In genomic region chr5:154939387-154939786, GRCh38 we compare ENCODE assay signal across 8 cellular contexts. TPM values are rescaled to one million over a fixed set of nuclear protein-coding genes. Genes with fewer than 3 reads are reported as not detected.
DNase-seq lines count a peak whose midpoint lies in the region; ATAC-seq and TF ChIP-seq lines count a peak whose summit lies in the region.
"Not testable (repeated sequence)": the region's sequence is repeated elsewhere in the genome, so short reads cannot be mapped to it uniquely, and the experiment has no call there.

No MANE protein-coding gene starts in this region.

- POLR2A ChIA-PET in activated naive CD8-positive, alpha-beta T cell treated with anti-CD3 and anti-CD28 coated beads, Interleukin-2, amount 10 ng/mL, durations not matched to agents 7 days and 5 days (lab: Charles Lee) = interaction anchor here (0.6 kb wide), 1 partner anchor 64 kb away, joined by 3 read pairs; no protein-coding TSS in a partner anchor
- POLR2A ChIA-PET in naive thymus-derived CD4-positive, alpha-beta T cell (lab: Charles Lee) = not testable (repeated sequence)

- H3K79me2 ChIP-seq in GM23338 (replicated peaks; ENCODE audit: insufficient read depth) = peaks cover 57% of the 10 kb centered on the region
- peaks cover 33% of the 10 kb centered on the region for H3K79me2 ChIP-seq in smooth muscle cell (ENCODE audit: low read depth)

- not testable (repeated sequence) for H3K9me2 ChIP-seq in GM23338 (ENCODE audit: insufficient read depth)

- H3K27me3 ChIP-seq in BLaER1; GM23338 (ENCODE audit: insufficient read depth); naive thymus-derived CD4-positive, alpha-beta T cell (ENCODE audit: control insufficient read depth in 2 of 2, insufficient read depth in 2 of 2, low read length in 2 of 2); smooth muscle cell (ENCODE audit: low read depth): not testable (repeated sequence)

- H3K27me3 Mint-ChIP-seq in GM23338 (ENCODE audit: insufficient read depth, low read depth, poor library complexity); T-helper 1 cell treated with Interleukin-12 subunit alpha and Interleukin-12 subunit beta and Interleukin-4 antibody, amounts not matched to agents 30 μg/mL and 1 μg/mL, for 36 hours (ENCODE audit: low read depth); activated T-cell treated with anti-CD3 and anti-CD28 coated beads, Interleukin-2, amount 50 U/mL, for 24 hours; activated naive CD8-positive, alpha-beta T cell treated with anti-CD3 and anti-CD28 coated beads, Interleukin-2, amount 10 ng/mL, durations not matched to agents 7 days and 5 days; endothelial cell (ENCODE audit: unreplicated experiment); naive thymus-derived CD4-positive, alpha-beta T cell: not testable (repeated sequence)

- not testable (repeated sequence) for ATAC-seq in GM23338; activated naive CD8-positive, alpha-beta T cell treated with anti-CD3 and anti-CD28 coated beads, Interleukin-2, amount 10 ng/mL, durations not matched to agents 7 days and 5 days (ENCODE audit: low read depth); naive thymus-derived CD4-positive, alpha-beta T cell

- peak overlapping the region; percentile 77 for H2AFZ ChIP-seq in GM23338
- H2AFZ ChIP-seq in smooth muscle cell (ENCODE audit: low read depth) = peak overlapping the region; percentile 40

- H3K4me3 Mint-ChIP-seq in GM23338 = peak overlapping the region; percentile 4; the same call in 1 of the 3 replicates
- peak overlapping the region; percentile 95 for H3K4me3 Mint-ChIP-seq in T-helper 1 cell treated with Interleukin-12 subunit alpha and Interleukin-12 subunit beta and Interleukin-4 antibody, amounts not matched to agents 30 μg/mL and 1 μg/mL, for 36 hours
- H3K4me3 Mint-ChIP-seq in activated T-cell treated with anti-CD3 and anti-CD28 coated beads, Interleukin-2, amount 50 U/mL, for 24 hours = peak overlapping the region; percentile 18
- H3K4me3 Mint-ChIP-seq in activated naive CD8-positive, alpha-beta T cell treated with anti-CD3 and anti-CD28 coated beads, Interleukin-2, amount 10 ng/mL, durations not matched to agents 7 days and 5 days; endothelial cell (ENCODE audit: unreplicated experiment): not testable (repeated sequence)
- peak overlapping the region; percentile 38 to 100 (median 87) for H3K4me3 Mint-ChIP-seq in naive thymus-derived CD4-positive, alpha-beta T cell

- H3K4me1 ChIP-seq in BLaER1 = peaks cover 55% of the 10 kb centered on the region
- H3K4me1 ChIP-seq in GM23338 (ENCODE audit: insufficient read depth) = peaks cover 16% of the 10 kb centered on the region
- peaks cover 21 to 22% of the 10 kb centered on the region in 2 donors for H3K4me1 ChIP-seq in naive thymus-derived CD4-positive, alpha-beta T cell (ENCODE audit: control insufficient read depth in 2 of 2, insufficient read depth in 2 of 2, low read length in 2 of 2)
- peaks cover 21% of the 10 kb centered on the region for H3K4me1 ChIP-seq in smooth muscle cell (ENCODE audit: low read depth)

- H3K4me3 ChIP-seq in BLaER1; GM23338; naive thymus-derived CD4-positive, alpha-beta T cell (ENCODE audit: low read length); smooth muscle cell: not testable (repeated sequence)

- peak overlapping the region; percentile 81; the same call in 1 of the 2 replicates for H3K4me2 ChIP-seq in BLaER1
- H3K4me2 ChIP-seq in GM23338, smooth muscle cell: not testable (repeated sequence)

- H3K27ac ChIP-seq in BLaER1; GM23338 (ENCODE audit: low read depth); naive thymus-derived CD4-positive, alpha-beta T cell (ENCODE audit: low read depth, low read length); smooth muscle cell (ENCODE audit: low read depth): not testable (repeated sequence)

- H3K36me3 Mint-ChIP-seq in GM23338 (ENCODE audit: low read depth) = peaks cover 12% of the 10 kb centered on the region
- peaks cover 13% of the 10 kb centered on the region for H3K36me3 Mint-ChIP-seq in T-helper 1 cell treated with Interleukin-12 subunit alpha and Interleukin-12 subunit beta and Interleukin-4 antibody, amounts not matched to agents 30 μg/mL and 1 μg/mL, for 36 hours (ENCODE audit: low read depth)
- peaks cover 52% of the 10 kb centered on the region for H3K36me3 Mint-ChIP-seq in activated T-cell treated with anti-CD3 and anti-CD28 coated beads, Interleukin-2, amount 50 U/mL, for 24 hours (ENCODE audit: low read depth)
- not testable (repeated sequence) for H3K36me3 Mint-ChIP-seq in activated naive CD8-positive, alpha-beta T cell treated with anti-CD3 and anti-CD28 coated beads, Interleukin-2, amount 10 ng/mL, durations not matched to agents 7 days and 5 days; endothelial cell (ENCODE audit: low read depth, unreplicated experiment)
- H3K36me3 Mint-ChIP-seq in naive thymus-derived CD4-positive, alpha-beta T cell = peaks cover 0 to 15% (median 11%) of the 10 kb centered on the region in 5 donors

- H3F3A ChIP-seq in GM23338 (replicated peaks; ENCODE audit: low read depth); smooth muscle cell (ENCODE audit: low read depth): not testable (repeated sequence)

- WGBS in smooth muscle cell (ENCODE audit: low lambda C conversion rate) = 92% methylated on average over 5 of the region's 5 CpGs

- H4K20me1 ChIP-seq in BLaER1 = peaks cover 27% of the 10 kb centered on the region
- not testable (repeated sequence) for H4K20me1 ChIP-seq in GM23338 (replicated peaks; ENCODE audit: insufficient read depth); smooth muscle cell (ENCODE audit: low read depth)

- not testable (repeated sequence) for H3K9ac ChIP-seq in BLaER1; smooth muscle cell (ENCODE audit: low read depth)

- H3K36me3 ChIP-seq in BLaER1 = peaks cover 25% of the 10 kb centered on the region
- not testable (repeated sequence) for H3K36me3 ChIP-seq in GM23338 (ENCODE audit: insufficient read depth); smooth muscle cell (ENCODE audit: low read depth)
- peaks cover 0 to 15% (median 0%) of the 10 kb centered on the region in 3 experiments for H3K36me3 ChIP-seq in naive thymus-derived CD4-positive, alpha-beta T cell (ENCODE audit: control insufficient read depth in 2 of 3, insufficient read depth in 3 of 3, low read length in 3 of 3)

- not testable (repeated sequence) for H3K9me3 ChIP-seq in BLaER1; naive thymus-derived CD4-positive, alpha-beta T cell (ENCODE audit: control insufficient read depth in 2 of 3, low read length in 3 of 3); smooth muscle cell (replicated peaks; ENCODE audit: low read depth)

- TF ChIP-seq CTCF in GM23338 (conservative IDR thresholded peaks at IDR 0.05; ENCODE audit: low read depth in 2 of 2); endothelial cell (IDR thresholded peaks at IDR 0.05; ENCODE audit: unreplicated experiment); smooth muscle cell (IDR thresholded peaks at IDR 0.05; ENCODE audit: borderline replicate concordance, insufficient read depth, poor library complexity, severe bottlenecking): not testable (repeated sequence)

- intact Hi-C loops in naive thymus-derived CD4-positive, alpha-beta T cell (cut with micrococcal nuclease) = loop anchor here in 1 of 2 donors (2.0 kb wide), 1 partner anchor 493 kb away; no protein-coding TSS in a partner anchor

- not testable (repeated sequence) for DNase-seq in GM23338 (ENCODE audit: low spot score); activated T-cell treated with anti-CD3 and anti-CD28 coated beads, Interleukin-2, amount 50 U/mL, for 24 hours; activated naive CD8-positive, alpha-beta T cell treated with anti-CD3 and anti-CD28 coated beads, Interleukin-2, amount 10 ng/mL, durations not matched to agents 7 days and 5 days; endothelial cell (ENCODE audit: low spot score); naive thymus-derived CD4-positive, alpha-beta T cell; smooth muscle cell (lab: John Stamatoyannopoulos, UW; ENCODE audit: unreplicated experiment)

- not testable (repeated sequence) for H3K27ac Mint-ChIP-seq in GM23338; T-helper 1 cell treated with Interleukin-12 subunit alpha and Interleukin-12 subunit beta and Interleukin-4 antibody, amounts not matched to agents 30 μg/mL and 1 μg/mL, for 36 hours
- H3K27ac Mint-ChIP-seq in activated T-cell treated with anti-CD3 and anti-CD28 coated beads, Interleukin-2, amount 50 U/mL, for 24 hours = peak overlapping the region; percentile 1
- H3K27ac Mint-ChIP-seq in activated naive CD8-positive, alpha-beta T cell treated with anti-CD3 and anti-CD28 coated beads, Interleukin-2, amount 10 ng/mL, durations not matched to agents 7 days and 5 days = peak overlapping the region; percentile 6
- peak overlapping the region; percentile 2 for H3K27ac Mint-ChIP-seq in endothelial cell (ENCODE audit: unreplicated experiment)
- H3K27ac Mint-ChIP-seq in naive thymus-derived CD4-positive, alpha-beta T cell = peak overlapping the region; percentile 52 to 98 (median 93)

- H3K4me1 Mint-ChIP-seq in GM23338 (peaks cover 11% of the 10 kb centered on the region), endothelial cell (ENCODE audit: unreplicated experiment) (peaks cover 20% of the 10 kb centered on the region)
- peaks cover 31% of the 10 kb centered on the region for H3K4me1 Mint-ChIP-seq in T-helper 1 cell treated with Interleukin-12 subunit alpha and Interleukin-12 subunit beta and Interleukin-4 antibody, amounts not matched to agents 30 μg/mL and 1 μg/mL, for 36 hours (ENCODE audit: low read depth)
- H3K4me1 Mint-ChIP-seq in activated T-cell treated with anti-CD3 and anti-CD28 coated beads, Interleukin-2, amount 50 U/mL, for 24 hours (ENCODE audit: low read depth) = peaks cover 63% of the 10 kb centered on the region
- H3K4me1 Mint-ChIP-seq in activated naive CD8-positive, alpha-beta T cell treated with anti-CD3 and anti-CD28 coated beads, Interleukin-2, amount 10 ng/mL, durations not matched to agents 7 days and 5 days = peaks cover 32% of the 10 kb centered on the region
- peaks cover 30 to 75% (median 63%) of the 10 kb centered on the region in 7 donors for H3K4me1 Mint-ChIP-seq in naive thymus-derived CD4-positive, alpha-beta T cell

- not testable (repeated sequence) for H3K9me3 Mint-ChIP-seq in GM23338; T-helper 1 cell treated with Interleukin-12 subunit alpha and Interleukin-12 subunit beta and Interleukin-4 antibody, amounts not matched to agents 30 μg/mL and 1 μg/mL, for 36 hours; activated T-cell treated with anti-CD3 and anti-CD28 coated beads, Interleukin-2, amount 50 U/mL, for 24 hours; activated naive CD8-positive, alpha-beta T cell treated with anti-CD3 and anti-CD28 coated beads, Interleukin-2, amount 10 ng/mL, durations not matched to agents 7 days and 5 days; endothelial cell (ENCODE audit: unreplicated experiment); naive thymus-derived CD4-positive, alpha-beta T cell

- CTCF ChIA-PET in naive thymus-derived CD4-positive, alpha-beta T cell (lab: Charles Lee) = interaction anchor here (0.6 kb wide), 1 partner anchor 471 kb away, joined by 3 read pairs; no protein-coding TSS in a partner anchor

RNA-seq across cellular contexts. Expression of gene GEMIN5, which starts 1.4 kb away (rescaled TPM):
- total RNA-seq in GM23338 (2014; rRNA removed; shearing (Covaris generic)) = 46.7 and 49.7 TPM in 2 replicates
- 18.3 and 19.2 TPM in 2 replicates for polyA plus RNA-seq in GM23338 (2016; fragmentation: Nextera tagmentation; extraction: Ambion mirVana)
- 10 to 100 TPM; 13.8 to 15.7 TPM for total RNA-seq in activated naive CD8-positive, alpha-beta T cell treated with anti-CD3 and anti-CD28 coated beads, Interleukin-2, amount 10 ng/mL, durations not matched to agents 7 days and 5 days
- 16.9 TPM for total RNA-seq in endothelial cell (ENCODE audit: unreplicated experiment)
- 10 to 100 TPM; 10.2 to 21.4 (median 17.3) TPM for total RNA-seq in naive thymus-derived CD4-positive, alpha-beta T cell
- polyA plus RNA-seq in naive thymus-derived CD4-positive, alpha-beta T cell = 10 to 100 TPM in 1 of 2 donors, 1 to 10 TPM in 1; 8.6 to 21.2 TPM
- 11.1 and 12.0 TPM in 2 replicates for total RNA-seq in smooth muscle cell
- 5.0 and 5.3 TPM in 2 replicates for polyA plus RNA-seq in smooth muscle cell

RNA-seq across cellular contexts. Expression of gene MRPL22, which starts 1.5 kb away (rescaled TPM):
- total RNA-seq in GM23338 (2014; rRNA removed; shearing (Covaris generic)) = 26.1 and 32.1 TPM in 2 replicates
- polyA plus RNA-seq in GM23338 (2016; fragmentation: Nextera tagmentation; extraction: Ambion mirVana) (256 and 260 TPM in 2 replicates), smooth muscle cell (135 and 165 TPM in 2 replicates)
- total RNA-seq in activated naive CD8-positive, alpha-beta T cell treated with anti-CD3 and anti-CD28 coated beads, Interleukin-2, amount 10 ng/mL, durations not matched to agents 7 days and 5 days = 10 to 100 TPM; 50.0 to 52.4 TPM
- total RNA-seq in endothelial cell (ENCODE audit: unreplicated experiment) (63.6 TPM), smooth muscle cell (29.3 and 58.7 TPM in 2 replicates)
- 10 to 100 TPM; 18.4 to 62.0 (median 24.9) TPM for total RNA-seq in naive thymus-derived CD4-positive, alpha-beta T cell
- polyA plus RNA-seq in naive thymus-derived CD4-positive, alpha-beta T cell = 10 to 100 TPM; 89.2 to 97.6 TPM
